Comparison of ENCODE assay signal across 25 cellular contexts in genomic region chr1:201213926-201214325, GRCh38. TPM values are rescaled to one million over a fixed set of nuclear protein-coding genes. Genes with fewer than 3 reads are reported as not detected.
"Had no signal": no experiment of that assay in that cellular context is flagged by ENCODE, and none has a peak within 500 bp of the region (broad histone marks: within the 10 kb centered on the region; RNA-seq: fewer than 3 reads in every experiment).

No MANE protein-coding gene starts in this region.

- H3K36me3 Mint-ChIP-seq: activated naive CD8-positive, alpha-beta T cell; natural killer cell treated with Interleukin-12 subunit alpha and Interleukin-12 subunit beta and Interleukin-15 and Interleukin-18, amount 100 ng/mL, for 72 hours; stimulated activated naive B cell treated with anti-CD40 and anti-IgM and Interleukin-4, amounts not matched to agents 10 μg/mL and 1 μg/mL and 100 μg/mL, for 72 hours had no signal

- H3K9me3 Mint-ChIP-seq: natural killer cell treated with Interleukin-12 subunit alpha and Interleukin-12 subunit beta and Interleukin-15 and Interleukin-18, amount 100 ng/mL, for 72 hours; stimulated activated naive B cell treated with anti-CD40 and anti-IgM and Interleukin-4, amounts not matched to agents 10 μg/mL and 1 μg/mL and 100 μg/mL, for 72 hours had no signal

- H3K9me3 ChIP-seq: adrenal gland, ascending aorta, heart right ventricle, neutrophil, pancreas, right lobe of liver, thyroid gland had no signal

- H3K4me3 Mint-ChIP-seq: activated CD4-positive, alpha-beta T cell treated with anti-CD3 and anti-CD28 coated beads for 36 hours; activated naive CD8-positive, alpha-beta T cell; natural killer cell treated with Interleukin-12 subunit alpha and Interleukin-12 subunit beta and Interleukin-15 and Interleukin-18, amount 100 ng/mL, for 72 hours; stimulated activated naive B cell treated with anti-CD40 and anti-IgM and Interleukin-4, amounts not matched to agents 10 μg/mL and 1 μg/mL and 100 μg/mL, for 72 hours had no signal

- H3K27ac ChIP-seq: adrenal gland, ascending aorta, brain microvascular endothelial cell, heart right ventricle, neutrophil, pancreas, right lobe of liver, SK-N-MC, thyroid gland had no signal

- H3K4me1 ChIP-seq: ascending aorta, heart right ventricle, pancreas, right lobe of liver, thyroid gland had no signal

- ATAC-seq: pancreas had no signal

- H3K4me1 Mint-ChIP-seq: activated CD4-positive, alpha-beta T cell treated with anti-CD3 and anti-CD28 coated beads for 36 hours; stimulated activated naive B cell treated with anti-CD40 and anti-IgM and Interleukin-4, amounts not matched to agents 10 μg/mL and 1 μg/mL and 100 μg/mL, for 72 hours had no signal

- H3K4me3 ChIP-seq: adrenal gland, ascending aorta, heart right ventricle, pancreas, right lobe of liver, SK-N-MC, thyroid gland had no signal

- H3K27ac Mint-ChIP-seq: activated CD4-positive, alpha-beta T cell treated with anti-CD3 and anti-CD28 coated beads for 36 hours; activated naive CD8-positive, alpha-beta T cell; natural killer cell treated with Interleukin-12 subunit alpha and Interleukin-12 subunit beta and Interleukin-15 and Interleukin-18, amount 100 ng/mL, for 72 hours; stimulated activated naive B cell treated with anti-CD40 and anti-IgM and Interleukin-4, amounts not matched to agents 10 μg/mL and 1 μg/mL and 100 μg/mL, for 72 hours had no signal

- DNase-seq: activated CD4-positive, alpha-beta T cell treated with anti-CD3 and anti-CD28 coated beads, Interleukin-2, amount 50 U/mL, for 4 hours; activated CD8-positive, alpha-beta memory T cell treated with anti-CD3 and anti-CD28 coated beads for 24 hours; activated gamma-delta T cell treated with Interleukin-2 at 50 U/mL for 16 hours; brain microvascular endothelial cell; central memory CD4-positive, alpha-beta T cell; effector CD8-positive, alpha-beta T cell; heart right ventricle; islet precursor cell; mammary epithelial cell; midbrain; stimulated activated CD4-positive, alpha-beta T cell treated with anti-CD3 and anti-CD28 coated beads, Interleukin-15, amount 100 ng/mL, for 24 hours; stimulated activated naive B cell treated with anti-CD40 and anti-IgM and Interleukin-4, amounts not matched to agents 10 μg/mL and 1 μg/mL and 100 μg/mL, for 72 hours; T-helper 2 cell; thyroid gland had no signal

- H3K27me3 ChIP-seq: adrenal gland, ascending aorta, brain microvascular endothelial cell, pancreas, right lobe of liver, thyroid gland had no signal

- H3K36me3 ChIP-seq: adrenal gland, ascending aorta, brain microvascular endothelial cell, heart right ventricle, neutrophil, right lobe of liver, thyroid gland had no signal

RNA-seq across cellular contexts. Expression of gene IGFN1, which starts 23.3 kb away (rescaled TPM):
- total RNA-seq: activated CD4-positive, alpha-beta T cell treated with anti-CD3 and anti-CD28 coated beads for 36 hours; ascending aorta; natural killer cell treated with Interleukin-12 subunit alpha and Interleukin-12 subunit beta and Interleukin-15 and Interleukin-18, amount 100 ng/mL, for 72 hours; pulmonary artery endothelial cell had no signal
- polyA plus RNA-seq: fibroblast of lung had no signal
